ENCODE assay signal across 4 cellular contexts in the genomic region with DNA sequence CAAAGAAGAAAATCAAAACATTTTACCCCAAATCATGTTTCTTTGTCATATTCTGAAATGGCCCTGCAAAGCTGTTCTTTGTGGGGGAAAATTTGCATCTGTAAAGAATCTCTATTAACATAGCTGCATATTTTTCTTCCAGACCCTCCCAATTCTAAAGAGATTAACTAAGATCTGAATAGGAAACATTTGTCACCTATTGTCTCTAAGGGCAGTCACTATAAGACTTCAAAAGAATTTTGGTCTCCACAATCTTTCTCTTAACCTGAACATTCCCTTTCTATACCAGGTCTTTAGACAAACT. TPM values are rescaled to one million over a fixed set of nuclear protein-coding genes. Genes with fewer than 3 reads are reported as not detected.
"Had no signal": no experiment of that assay in that cellular context is flagged by ENCODE, and none has a peak within 500 bp of the region (broad histone marks: within the 10 kb centered on the region; RNA-seq: fewer than 3 reads in every experiment).

No MANE protein-coding gene starts in this region.

RNA-seq across cellular contexts. Expression of gene THBS2, which starts 16.4 kb away (rescaled TPM):
- total RNA-seq: activated CD4-positive, alpha-beta memory T cell treated with anti-CD3 and anti-CD28 coated beads, Interleukin-2, amount 10 ng/mL, durations not matched to agents 7 days and 5 days; activated CD4-positive, alpha-beta T cell treated with anti-CD3 and anti-CD28 coated beads, Interleukin-2, amount 10 ng/mL, durations not matched to agents 7 days and 5 days; activated naive CD8-positive, alpha-beta T cell treated with anti-CD3 and anti-CD28 coated beads, Interleukin-2, amount 10 ng/mL, durations not matched to agents 7 days and 5 days; progenitor cell of endocrine pancreas had no signal
